Comparison of ENCODE assay signal across 1 cellular context in the genomic region with DNA sequence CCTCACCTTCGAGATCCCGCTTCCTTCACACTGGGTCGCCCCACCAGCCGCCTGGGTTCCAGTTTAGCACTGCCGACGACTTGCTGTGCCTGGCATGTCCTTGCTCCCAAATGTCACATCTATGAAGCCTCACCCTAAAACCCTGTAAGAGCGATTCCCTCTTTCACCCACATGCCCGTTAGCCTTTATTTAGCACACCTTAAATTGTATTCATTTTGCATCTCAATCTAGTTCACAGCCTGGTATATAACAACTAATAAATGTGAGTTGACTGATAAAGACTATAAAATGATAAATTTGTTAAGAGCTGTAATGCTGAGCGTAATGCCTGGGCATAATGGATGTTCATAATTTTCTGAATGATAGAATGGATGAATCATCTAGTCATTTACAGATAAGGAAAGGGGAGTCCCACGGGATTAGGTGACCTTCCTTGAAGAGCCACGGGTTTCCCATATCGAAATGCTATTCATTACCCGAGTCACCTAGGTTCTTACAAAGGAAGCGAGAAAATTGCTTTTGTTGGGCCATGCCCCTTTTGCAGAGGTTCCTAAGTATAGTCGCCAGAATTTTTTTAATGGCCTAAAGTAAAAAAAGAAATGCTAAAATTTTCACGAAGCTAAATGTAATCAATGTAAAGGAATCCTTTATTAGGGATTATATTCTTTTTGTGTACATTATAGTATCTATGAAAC.
TF ChIP-seq lines count a peak whose summit lies in the region.

No MANE protein-coding gene starts in this region.

TF ChIP-seq in H1, 55 proteins besides CTCF, POLR2A, EP300 and RAD21:
- TF ChIP-seq KDM4A (IDR thresholded peaks at IDR 0.05; ENCODE audit: low read depth, low read length, severe bottlenecking) (peak; percentile 11), POU5F1 (IDR thresholded peaks at IDR 0.05; ENCODE audit: low read depth, low read length) (no peak), POLR2AphosphoS5 (IDR thresholded peaks at IDR 0.05; ENCODE audit: low read depth, low read length) (no peak)
TF ChIP-seq in H1: peak in this region for 1.
